ENCODE assay signal across 25 cellular contexts in the genomic region with DNA sequence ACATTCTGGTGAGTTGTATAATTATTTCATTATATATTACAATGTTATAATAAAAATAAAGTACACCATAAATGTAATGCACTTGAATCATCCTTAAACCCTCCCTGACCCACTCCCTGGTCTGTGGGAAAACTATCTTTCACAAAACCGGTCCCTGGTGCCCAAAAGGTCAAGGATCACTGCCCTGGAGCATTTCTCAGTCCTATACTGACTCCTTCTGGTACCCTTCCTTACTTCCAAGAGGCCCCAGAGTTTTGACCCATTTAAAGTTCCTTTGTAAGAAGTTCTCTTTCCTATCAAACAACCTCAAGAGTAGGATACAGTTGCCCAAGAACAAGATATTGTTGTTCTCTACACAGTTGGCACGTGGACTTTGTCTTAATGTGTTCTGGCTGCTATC.
"Had no signal": no experiment of that assay in that cellular context is flagged by ENCODE, and none has a peak within 500 bp of the region (broad histone marks: within the 10 kb centered on the region; RNA-seq: fewer than 3 reads in every experiment).

No MANE protein-coding gene starts in this region.

- H3K4me1 Mint-ChIP-seq: activated CD4-positive, alpha-beta T cell treated with anti-CD3 and anti-CD28 coated beads, Interleukin-2, amount 10 ng/mL, durations not matched to agents 7 days and 5 days; activated CD8-positive, alpha-beta memory T cell treated with anti-CD3 and anti-CD28 coated beads, Interleukin-2, amount 10 ng/mL, durations not matched to agents 7 days and 5 days; nephron; stimulated activated effector memory CD8-positive, alpha-beta T cell treated with anti-CD3 and anti-CD28 coated beads, Interleukin-12 subunit alpha, Interleukin-12 subunit beta, amount 100 ng/mL, for 72 hours; stimulated activated naive CD8-positive, alpha-beta T cell treated with anti-CD3 and anti-CD28 coated beads, Interleukin-15, amount 100 ng/mL, for 72 hours had no signal

- H3K36me3 ChIP-seq: adrenal gland, ascending aorta, brain microvascular endothelial cell, left ventricle myocardium inferior, pancreas, transverse colon had no signal

- DNase-seq: activated CD4-positive, alpha-beta T cell treated with anti-CD3 and anti-CD28 coated beads, Interleukin-2, amount 10 ng/mL, durations not matched to agents 7 days and 5 days; activated CD4-positive, CD25-positive, alpha-beta regulatory T cell treated with anti-CD3 and anti-CD28 coated beads, Interleukin-2, amount 50 U/mL, for 72 hours; activated CD8-positive, alpha-beta memory T cell treated with anti-CD3 and anti-CD28 coated beads, Interleukin-2, amount 10 ng/mL, durations not matched to agents 7 days and 5 days; activated CD8-positive, alpha-beta T cell treated with anti-CD3 and anti-CD28 coated beads for 36 hours; activated gamma-delta T cell treated with Interleukin-2 at 50 U/mL for 16 hours; activated T-cell treated with anti-CD3 and anti-CD28 coated beads for 4 hours; adrenal gland; brain microvascular endothelial cell; caudate nucleus; effector CD4-positive, alpha-beta T cell; foreskin keratinocyte; kidney glomerular epithelial cell; left ventricle myocardium inferior; mammary epithelial cell; pancreas; small intestine; stimulated activated CD4-positive, alpha-beta T cell treated with anti-CD3 and anti-CD28 coated beads, Interleukin-2, amount 100 ng/mL, for 24 hours; stimulated activated naive CD8-positive, alpha-beta T cell treated with anti-CD3 and anti-CD28 coated beads, Interleukin-15, amount 100 ng/mL, for 72 hours; transverse colon had no signal

- H3K27me3 Mint-ChIP-seq: activated CD8-positive, alpha-beta T cell treated with anti-CD3 and anti-CD28 coated beads for 36 hours; dendritic cell treated with granulocyte-macrophage colony-stimulating factor and Interleukin-4, amounts not matched to agents 40 ng/mL and 50 ng/mL, for 4 days; stimulated activated naive CD8-positive, alpha-beta T cell treated with anti-CD3 and anti-CD28 coated beads, Interleukin-15, amount 100 ng/mL, for 72 hours had no signal

- H3K27ac ChIP-seq: adrenal gland, ascending aorta, brain microvascular endothelial cell, foreskin keratinocyte, left ventricle myocardium inferior, pancreas, transverse colon, VCaP had no signal

- H3K9me3 ChIP-seq: pancreas had no signal

- H3K36me3 Mint-ChIP-seq: activated CD8-positive, alpha-beta memory T cell treated with anti-CD3 and anti-CD28 coated beads, Interleukin-2, amount 10 ng/mL, durations not matched to agents 7 days and 5 days; activated naive CD4-positive, alpha-beta T cell treated with anti-CD3 and anti-CD28 coated beads, Interleukin-2, amount 50 U/mL, for 72 hours; stimulated activated effector memory CD8-positive, alpha-beta T cell treated with anti-CD3 and anti-CD28 coated beads, Interleukin-12 subunit alpha, Interleukin-12 subunit beta, amount 100 ng/mL, for 72 hours had no signal

- H3K27me3 ChIP-seq: adrenal gland, ascending aorta, brain microvascular endothelial cell, pancreas, transverse colon had no signal

- H3K27ac Mint-ChIP-seq: activated CD4-positive, alpha-beta T cell treated with anti-CD3 and anti-CD28 coated beads, Interleukin-2, amount 10 ng/mL, durations not matched to agents 7 days and 5 days; activated CD8-positive, alpha-beta memory T cell treated with anti-CD3 and anti-CD28 coated beads, Interleukin-2, amount 10 ng/mL, durations not matched to agents 7 days and 5 days; activated CD8-positive, alpha-beta T cell treated with anti-CD3 and anti-CD28 coated beads for 36 hours; activated naive CD4-positive, alpha-beta T cell treated with anti-CD3 and anti-CD28 coated beads, Interleukin-2, amount 50 U/mL, for 72 hours; dendritic cell treated with granulocyte-macrophage colony-stimulating factor and Interleukin-4, amounts not matched to agents 40 ng/mL and 50 ng/mL, for 4 days; nephron; stimulated activated effector memory CD8-positive, alpha-beta T cell treated with anti-CD3 and anti-CD28 coated beads, Interleukin-12 subunit alpha, Interleukin-12 subunit beta, amount 100 ng/mL, for 72 hours; stimulated activated naive CD8-positive, alpha-beta T cell treated with anti-CD3 and anti-CD28 coated beads, Interleukin-15, amount 100 ng/mL, for 72 hours had no signal

- H3K4me3 Mint-ChIP-seq: activated CD4-positive, alpha-beta T cell treated with anti-CD3 and anti-CD28 coated beads, Interleukin-2, amount 10 ng/mL, durations not matched to agents 7 days and 5 days; activated CD8-positive, alpha-beta memory T cell treated with anti-CD3 and anti-CD28 coated beads, Interleukin-2, amount 10 ng/mL, durations not matched to agents 7 days and 5 days; activated CD8-positive, alpha-beta T cell treated with anti-CD3 and anti-CD28 coated beads for 36 hours; dendritic cell treated with granulocyte-macrophage colony-stimulating factor and Interleukin-4, amounts not matched to agents 40 ng/mL and 50 ng/mL, for 4 days; nephron; stimulated activated effector memory CD8-positive, alpha-beta T cell treated with anti-CD3 and anti-CD28 coated beads, Interleukin-12 subunit alpha, Interleukin-12 subunit beta, amount 100 ng/mL, for 72 hours; stimulated activated naive CD8-positive, alpha-beta T cell treated with anti-CD3 and anti-CD28 coated beads, Interleukin-15, amount 100 ng/mL, for 72 hours had no signal

- H3K4me1 ChIP-seq: adrenal gland, ascending aorta, foreskin keratinocyte, left ventricle myocardium inferior, pancreas, transverse colon had no signal

- H3K4me3 ChIP-seq: adrenal gland, ascending aorta, left ventricle myocardium inferior, pancreas, transverse colon had no signal

- H3K9me3 Mint-ChIP-seq: activated CD8-positive, alpha-beta T cell treated with anti-CD3 and anti-CD28 coated beads for 36 hours; stimulated activated effector memory CD8-positive, alpha-beta T cell treated with anti-CD3 and anti-CD28 coated beads, Interleukin-12 subunit alpha, Interleukin-12 subunit beta, amount 100 ng/mL, for 72 hours had no signal
